ENCODE assay signal across 1 cellular context in the genomic region with DNA sequence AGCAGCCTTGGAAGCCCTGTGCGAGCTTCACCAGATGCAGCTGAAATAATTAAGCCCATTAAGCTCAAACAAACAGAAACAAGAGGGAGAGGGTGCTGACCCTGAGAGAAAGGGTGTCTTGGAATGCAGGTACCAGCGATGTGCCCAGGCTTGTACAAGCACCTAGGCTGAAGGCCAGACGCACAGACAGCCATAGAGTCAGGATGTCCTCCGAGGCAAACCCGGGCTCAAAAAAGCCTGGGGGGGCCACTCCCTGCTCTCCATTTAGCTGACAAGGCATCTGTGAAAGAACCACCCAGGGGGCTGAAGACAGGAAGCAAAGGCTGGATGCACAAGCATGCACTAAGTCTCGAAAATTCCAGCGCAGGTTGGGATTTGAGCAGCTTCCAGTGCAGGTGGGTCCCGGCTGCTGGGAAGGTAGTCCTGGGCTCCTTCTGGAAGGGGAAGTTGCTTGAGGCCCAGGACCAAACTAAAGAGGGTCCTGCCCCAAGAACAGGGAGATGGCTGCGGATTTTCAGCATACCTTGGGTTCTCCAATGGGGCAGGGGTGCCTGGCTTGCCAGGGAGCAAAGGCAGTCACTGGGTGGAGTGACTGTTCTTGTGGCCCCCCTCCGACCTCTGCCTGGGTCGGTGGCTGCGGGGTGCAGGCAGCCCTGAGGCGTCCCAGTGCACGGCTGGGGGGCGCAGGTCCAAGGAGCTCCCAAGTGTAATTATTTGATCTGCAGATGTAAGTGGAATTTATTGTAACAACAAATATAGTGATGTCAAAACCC.
TF ChIP-seq lines count a peak whose summit lies in the region.

No MANE protein-coding gene starts in this region.

TF ChIP-seq in HCT116, 20 proteins besides CTCF, POLR2A, EP300 and RAD21:
- TF ChIP-seq ZFX (IDR thresholded peaks at IDR 0.05) (no peak), ZNF274 (IDR thresholded peaks at IDR 0.05; ENCODE audit: low read depth, low read length) (no peak), EGR1 (IDR thresholded peaks at IDR 0.05; ENCODE audit: low read depth) (no peak), POLR2AphosphoS5 (IDR thresholded peaks at IDR 0.05; ENCODE audit: low read depth, low read length) (no peak), SP1 (IDR thresholded peaks at IDR 0.05; ENCODE audit: low read depth) (no peak), EZH2 (IDR thresholded peaks at IDR 0.05) (no peak), JUND (IDR thresholded peaks at IDR 0.05) (no peak), CBX3 (IDR thresholded peaks at IDR 0.05; ENCODE audit: low read depth) (no peak), SIN3A (IDR thresholded peaks at IDR 0.05; ENCODE audit: low read depth) (no peak), TCF7L2 (IDR thresholded peaks at IDR 0.05; ENCODE audit: borderline replicate concordance, extremely low read depth, insufficient read depth, insufficient read length) (no peak), YY1 (IDR thresholded peaks at IDR 0.05; ENCODE audit: extremely low read depth, insufficient replicate concordance, low read depth, low read length) (no peak), SRF (IDR thresholded peaks at IDR 0.05; ENCODE audit: low read depth) (no peak), FOSL1 (IDR thresholded peaks at IDR 0.05; ENCODE audit: low read depth) (no peak)
- TF ChIP-seq, protein P1, sequence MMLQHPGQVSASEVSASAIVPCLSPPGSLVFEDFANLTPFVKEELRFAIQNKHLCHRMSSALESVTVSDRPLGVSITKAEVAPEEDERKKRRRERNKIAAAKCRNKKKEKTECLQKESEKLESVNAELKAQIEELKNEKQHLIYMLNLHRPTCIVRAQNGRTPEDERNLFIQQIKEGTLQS (IDR thresholded peaks at IDR 0.05) = no peak
- TF ChIP-seq, protein P2, sequence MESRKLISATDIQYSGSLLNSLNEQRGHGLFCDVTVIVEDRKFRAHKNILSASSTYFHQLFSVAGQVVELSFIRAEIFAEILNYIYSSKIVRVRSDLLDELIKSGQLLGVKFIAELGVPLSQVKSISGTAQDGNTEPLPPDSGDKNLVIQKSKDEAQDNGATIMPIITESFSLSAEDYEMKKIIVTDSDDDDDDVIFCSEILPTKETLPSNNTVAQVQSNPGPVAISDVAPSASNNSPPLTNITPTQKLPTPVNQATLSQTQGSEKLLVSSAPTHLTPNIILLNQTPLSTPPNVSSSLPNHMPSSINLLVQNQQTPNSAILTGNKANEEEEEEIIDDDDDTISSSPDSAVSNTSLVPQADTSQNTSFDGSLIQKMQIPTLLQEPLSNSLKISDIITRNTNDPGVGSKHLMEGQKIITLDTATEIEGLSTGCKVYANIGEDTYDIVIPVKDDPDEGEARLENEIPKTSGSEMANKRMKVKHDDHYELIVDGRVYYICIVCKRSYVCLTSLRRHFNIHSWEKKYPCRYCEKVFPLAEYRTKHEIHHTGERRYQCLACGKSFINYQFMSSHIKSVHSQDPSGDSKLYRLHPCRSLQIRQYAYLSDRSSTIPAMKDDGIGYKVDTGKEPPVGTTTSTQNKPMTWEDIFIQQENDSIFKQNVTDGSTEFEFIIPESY (IDR thresholded peaks at IDR 0.05; ENCODE audit: extremely low read depth, insufficient replicate concordance, low read length) = no peak
- TF ChIP-seq, protein P3, sequence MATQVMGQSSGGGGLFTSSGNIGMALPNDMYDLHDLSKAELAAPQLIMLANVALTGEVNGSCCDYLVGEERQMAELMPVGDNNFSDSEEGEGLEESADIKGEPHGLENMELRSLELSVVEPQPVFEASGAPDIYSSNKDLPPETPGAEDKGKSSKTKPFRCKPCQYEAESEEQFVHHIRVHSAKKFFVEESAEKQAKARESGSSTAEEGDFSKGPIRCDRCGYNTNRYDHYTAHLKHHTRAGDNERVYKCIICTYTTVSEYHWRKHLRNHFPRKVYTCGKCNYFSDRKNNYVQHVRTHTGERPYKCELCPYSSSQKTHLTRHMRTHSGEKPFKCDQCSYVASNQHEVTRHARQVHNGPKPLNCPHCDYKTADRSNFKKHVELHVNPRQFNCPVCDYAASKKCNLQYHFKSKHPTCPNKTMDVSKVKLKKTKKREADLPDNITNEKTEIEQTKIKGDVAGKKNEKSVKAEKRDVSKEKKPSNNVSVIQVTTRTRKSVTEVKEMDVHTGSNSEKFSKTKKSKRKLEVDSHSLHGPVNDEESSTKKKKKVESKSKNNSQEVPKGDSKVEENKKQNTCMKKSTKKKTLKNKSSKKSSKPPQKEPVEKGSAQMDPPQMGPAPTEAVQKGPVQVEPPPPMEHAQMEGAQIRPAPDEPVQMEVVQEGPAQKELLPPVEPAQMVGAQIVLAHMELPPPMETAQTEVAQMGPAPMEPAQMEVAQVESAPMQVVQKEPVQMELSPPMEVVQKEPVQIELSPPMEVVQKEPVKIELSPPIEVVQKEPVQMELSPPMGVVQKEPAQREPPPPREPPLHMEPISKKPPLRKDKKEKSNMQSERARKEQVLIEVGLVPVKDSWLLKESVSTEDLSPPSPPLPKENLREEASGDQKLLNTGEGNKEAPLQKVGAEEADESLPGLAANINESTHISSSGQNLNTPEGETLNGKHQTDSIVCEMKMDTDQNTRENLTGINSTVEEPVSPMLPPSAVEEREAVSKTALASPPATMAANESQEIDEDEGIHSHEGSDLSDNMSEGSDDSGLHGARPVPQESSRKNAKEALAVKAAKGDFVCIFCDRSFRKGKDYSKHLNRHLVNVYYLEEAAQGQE (IDR thresholded peaks at IDR 0.05; ENCODE audit: low read depth) = no peak
- TF ChIP-seq, protein P4, sequence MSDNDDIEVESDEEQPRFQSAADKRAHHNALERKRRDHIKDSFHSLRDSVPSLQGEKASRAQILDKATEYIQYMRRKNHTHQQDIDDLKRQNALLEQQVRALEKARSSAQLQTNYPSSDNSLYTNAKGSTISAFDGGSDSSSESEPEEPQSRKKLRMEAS (IDR thresholded peaks at IDR 0.05) = no peak
